ENCODE assay signal across 25 cellular contexts in genomic region chr4:141448490-141448889, GRCh38.
"Had no signal": no experiment of that assay in that cellular context is flagged by ENCODE, and none has a peak within 500 bp of the region (broad histone marks: within the 10 kb centered on the region; RNA-seq: fewer than 3 reads in every experiment).

No MANE protein-coding gene starts in this region.

- H3K27ac ChIP-seq: brain microvascular endothelial cell, coronary artery, dorsolateral prefrontal cortex, WERI-Rb-1 had no signal

- H3K36me3 ChIP-seq: brain microvascular endothelial cell, WERI-Rb-1 had no signal

- FAIRE-seq: astrocyte, bronchial epithelial cell had no signal

- DNase-seq: activated B cell treated with CpG ODN at 0.5 μM for 24 hours; activated CD4-positive, alpha-beta T cell treated with anti-CD3 and anti-CD28 coated beads for 48 hours; activated CD4-positive, alpha-beta T cell treated with anti-CD3 and anti-CD28 coated beads, Interleukin-2, amount 50 U/mL, for 1 hour; activated CD4-positive, alpha-beta T cell treated with anti-CD3 and anti-CD28 coated beads, Interleukin-2, amount 50 U/mL, for 48 hours; activated CD8-positive, alpha-beta memory T cell treated with anti-CD3 and anti-CD28 coated beads for 24 hours; activated CD8-positive, alpha-beta T cell treated with anti-CD3 and anti-CD28 coated beads for 36 hours; activated effector memory CD4-positive, alpha-beta T cell treated with Interleukin-2 at 50 U/mL for 16 hours; activated gamma-delta T cell treated with Interleukin-2 at 50 U/mL for 16 hours; activated naive CD4-positive, alpha-beta T cell treated with anti-CD3 and anti-CD28 coated beads, Interleukin-2, amount 50 U/mL, for 16 hours; activated naive CD4-positive, alpha-beta T cell treated with Interleukin-2 at 50 U/mL for 16 hours; activated T-cell treated with anti-CD3 and anti-CD28 coated beads, Interleukin-2, amount 50 U/mL, for 4 hours; amniotic stem cell; anterior cingulate cortex; brain microvascular endothelial cell; dorsolateral prefrontal cortex; effector memory CD4-positive, alpha-beta T cell; endodermal cell; foreskin melanocyte; head of caudate nucleus; hippocampal formation; T1000; WERI-Rb-1 had no signal

- H3K4me3 ChIP-seq: coronary artery, dorsolateral prefrontal cortex had no signal

- H3K27me3 ChIP-seq: brain microvascular endothelial cell, dorsolateral prefrontal cortex had no signal
